In the genomic region with DNA sequence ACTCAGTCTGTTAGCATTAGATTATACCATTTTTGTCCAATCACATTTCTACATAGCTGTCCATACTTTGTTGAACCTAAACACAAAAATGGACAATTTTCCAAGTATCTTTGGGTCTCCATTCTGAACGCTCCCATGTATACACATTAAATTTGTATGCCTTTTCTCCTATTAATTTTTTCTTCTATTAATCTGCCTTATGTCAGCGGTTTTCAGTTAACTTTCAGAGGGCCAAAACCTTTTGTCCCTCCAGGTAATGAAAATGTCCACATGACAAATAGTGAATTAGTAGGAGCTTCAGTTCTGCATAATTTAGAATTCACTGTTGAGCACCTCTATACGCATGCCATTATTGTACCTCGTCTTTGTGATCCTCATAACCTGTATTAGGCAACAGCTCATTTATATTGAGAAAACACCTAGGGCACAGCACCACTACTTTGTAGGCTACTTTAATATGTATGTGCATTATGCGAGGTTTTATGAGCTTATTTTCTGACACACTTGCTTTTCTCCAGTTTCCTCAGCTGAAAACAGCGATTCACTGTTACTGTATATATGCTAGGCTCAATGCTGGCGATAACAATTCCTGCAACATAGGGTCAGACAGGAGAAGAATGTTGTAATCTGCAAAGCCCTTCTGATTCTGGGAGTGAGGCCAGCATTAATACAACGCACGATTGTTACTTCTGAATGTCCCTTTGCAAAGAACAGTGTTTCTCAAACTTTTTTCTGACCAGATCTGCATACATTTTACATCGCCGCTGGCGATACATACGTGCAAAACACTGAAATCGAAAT, we compare ENCODE assay signal across 1 cellular context.
TF ChIP-seq lines count a peak whose summit lies in the region.

No MANE protein-coding gene starts in this region.

TF ChIP-seq in HepG2, 621 proteins besides CTCF, POLR2A, EP300 and RAD21 (continued from another document):
- TF ChIP-seq PPARG (CRISPR knock-in tag; conservative IDR thresholded peaks at IDR 0.05), result 0 out of 2 replicates have a peak, but pooled peaks have one; percentile 5
- TF ChIP-seq CEBPG (CRISPR knock-in tag; IDR thresholded peaks at IDR 0.05), result peak; percentile 64; the same call in 1 of the 2 replicates
- TF ChIP-seq, protein P1, sequence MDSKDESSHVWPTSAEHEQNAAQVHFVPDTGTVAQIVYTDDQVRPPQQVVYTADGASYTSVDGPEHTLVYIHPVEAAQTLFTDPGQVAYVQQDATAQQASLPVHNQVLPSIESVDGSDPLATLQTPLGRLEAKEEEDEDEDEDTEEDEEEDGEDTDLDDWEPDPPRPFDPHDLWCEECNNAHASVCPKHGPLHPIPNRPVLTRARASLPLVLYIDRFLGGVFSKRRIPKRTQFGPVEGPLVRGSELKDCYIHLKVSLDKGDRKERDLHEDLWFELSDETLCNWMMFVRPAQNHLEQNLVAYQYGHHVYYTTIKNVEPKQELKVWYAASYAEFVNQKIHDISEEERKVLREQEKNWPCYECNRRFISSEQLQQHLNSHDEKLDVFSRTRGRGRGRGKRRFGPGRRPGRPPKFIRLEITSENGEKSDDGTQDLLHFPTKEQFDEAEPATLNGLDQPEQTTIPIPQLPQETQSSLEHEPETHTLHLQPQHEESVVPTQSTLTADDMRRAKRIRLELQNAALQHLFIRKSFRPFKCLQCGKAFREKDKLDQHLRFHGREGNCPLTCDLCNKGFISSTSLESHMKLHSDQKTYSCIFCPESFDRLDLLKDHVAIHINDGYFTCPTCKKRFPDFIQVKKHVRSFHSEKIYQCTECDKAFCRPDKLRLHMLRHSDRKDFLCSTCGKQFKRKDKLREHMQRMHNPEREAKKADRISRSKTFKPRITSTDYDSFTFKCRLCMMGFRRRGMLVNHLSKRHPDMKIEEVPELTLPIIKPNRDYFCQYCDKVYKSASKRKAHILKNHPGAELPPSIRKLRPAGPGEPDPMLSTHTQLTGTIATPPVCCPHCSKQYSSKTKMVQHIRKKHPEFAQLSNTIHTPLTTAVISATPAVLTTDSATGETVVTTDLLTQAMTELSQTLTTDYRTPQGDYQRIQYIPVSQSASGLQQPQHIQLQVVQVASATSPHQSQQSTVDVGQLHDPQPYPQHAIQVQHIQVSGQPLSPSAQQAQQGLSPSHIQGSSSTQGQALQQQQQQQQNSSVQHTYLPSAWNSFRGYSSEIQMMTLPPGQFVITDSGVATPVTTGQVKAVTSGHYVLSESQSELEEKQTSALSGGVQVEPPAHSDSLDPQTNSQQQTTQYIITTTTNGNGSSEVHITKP (CRISPR knock-in tag; IDR thresholded peaks at IDR 0.05; ENCODE audit: low read depth), result no peak; the same call in 1 of the 2 replicates
- TF ChIP-seq, protein P2, sequence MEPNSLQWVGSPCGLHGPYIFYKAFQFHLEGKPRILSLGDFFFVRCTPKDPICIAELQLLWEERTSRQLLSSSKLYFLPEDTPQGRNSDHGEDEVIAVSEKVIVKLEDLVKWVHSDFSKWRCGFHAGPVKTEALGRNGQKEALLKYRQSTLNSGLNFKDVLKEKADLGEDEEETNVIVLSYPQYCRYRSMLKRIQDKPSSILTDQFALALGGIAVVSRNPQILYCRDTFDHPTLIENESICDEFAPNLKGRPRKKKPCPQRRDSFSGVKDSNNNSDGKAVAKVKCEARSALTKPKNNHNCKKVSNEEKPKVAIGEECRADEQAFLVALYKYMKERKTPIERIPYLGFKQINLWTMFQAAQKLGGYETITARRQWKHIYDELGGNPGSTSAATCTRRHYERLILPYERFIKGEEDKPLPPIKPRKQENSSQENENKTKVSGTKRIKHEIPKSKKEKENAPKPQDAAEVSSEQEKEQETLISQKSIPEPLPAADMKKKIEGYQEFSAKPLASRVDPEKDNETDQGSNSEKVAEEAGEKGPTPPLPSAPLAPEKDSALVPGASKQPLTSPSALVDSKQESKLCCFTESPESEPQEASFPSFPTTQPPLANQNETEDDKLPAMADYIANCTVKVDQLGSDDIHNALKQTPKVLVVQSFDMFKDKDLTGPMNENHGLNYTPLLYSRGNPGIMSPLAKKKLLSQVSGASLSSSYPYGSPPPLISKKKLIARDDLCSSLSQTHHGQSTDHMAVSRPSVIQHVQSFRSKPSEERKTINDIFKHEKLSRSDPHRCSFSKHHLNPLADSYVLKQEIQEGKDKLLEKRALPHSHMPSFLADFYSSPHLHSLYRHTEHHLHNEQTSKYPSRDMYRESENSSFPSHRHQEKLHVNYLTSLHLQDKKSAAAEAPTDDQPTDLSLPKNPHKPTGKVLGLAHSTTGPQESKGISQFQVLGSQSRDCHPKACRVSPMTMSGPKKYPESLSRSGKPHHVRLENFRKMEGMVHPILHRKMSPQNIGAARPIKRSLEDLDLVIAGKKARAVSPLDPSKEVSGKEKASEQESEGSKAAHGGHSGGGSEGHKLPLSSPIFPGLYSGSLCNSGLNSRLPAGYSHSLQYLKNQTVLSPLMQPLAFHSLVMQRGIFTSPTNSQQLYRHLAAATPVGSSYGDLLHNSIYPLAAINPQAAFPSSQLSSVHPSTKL (CRISPR knock-in tag; IDR thresholded peaks at IDR 0.05), result peak; percentile 50
- peak; percentile 60 for TF ChIP-seq MAFF (IDR thresholded peaks at IDR 0.05; ENCODE audit: low read depth, low read length)
- 0 out of 2 replicates have a peak, but pooled peaks have one; percentile 1 for TF ChIP-seq TCF7 (IDR thresholded peaks at IDR 0.05; ENCODE audit: low read depth)
- TF ChIP-seq HOMEZ (CRISPR knock-in tag; IDR thresholded peaks at IDR 0.05; ENCODE audit: low read depth), result peak; percentile 52; the same call in 1 of the 2 replicates
- TF ChIP-seq ISL2 (CRISPR knock-in tag; IDR thresholded peaks at IDR 0.05), result peak; percentile 43; the same call in 1 of the 2 replicates
- no peak for TF ChIP-seq MZF1 (CRISPR knock-in tag; IDR thresholded peaks at IDR 0.05; ENCODE audit: borderline replicate concordance)
- TF ChIP-seq, protein P3, sequence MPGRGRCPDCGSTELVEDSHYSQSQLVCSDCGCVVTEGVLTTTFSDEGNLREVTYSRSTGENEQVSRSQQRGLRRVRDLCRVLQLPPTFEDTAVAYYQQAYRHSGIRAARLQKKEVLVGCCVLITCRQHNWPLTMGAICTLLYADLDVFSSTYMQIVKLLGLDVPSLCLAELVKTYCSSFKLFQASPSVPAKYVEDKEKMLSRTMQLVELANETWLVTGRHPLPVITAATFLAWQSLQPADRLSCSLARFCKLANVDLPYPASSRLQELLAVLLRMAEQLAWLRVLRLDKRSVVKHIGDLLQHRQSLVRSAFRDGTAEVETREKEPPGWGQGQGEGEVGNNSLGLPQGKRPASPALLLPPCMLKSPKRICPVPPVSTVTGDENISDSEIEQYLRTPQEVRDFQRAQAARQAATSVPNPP (CRISPR knock-in tag; IDR thresholded peaks at IDR 0.05), result 0 out of 2 replicates have a peak, but pooled peaks have one; percentile 55
- TF ChIP-seq FOXO1 (CRISPR knock-in tag; IDR thresholded peaks at IDR 0.05), result no peak
- 0 out of 2 replicates have a peak, but pooled peaks have one; percentile 6 for TF ChIP-seq TGIF2 (CRISPR knock-in tag; IDR thresholded peaks at IDR 0.05)
